In genomic region chr5:141397756-141398551, GRCh38 we compare ENCODE assay signal across 8 cellular contexts. TPM values are rescaled to one million over a fixed set of nuclear protein-coding genes. Genes with fewer than 3 reads are reported as not detected.
A peak's percentile ranks its signal among the peaks of the same experiment; 100 is the strongest.
DNase-seq lines count a peak whose midpoint lies in the region; ATAC-seq, FAIRE-seq and TF ChIP-seq lines count a peak whose summit lies in the region.
"Not testable (repeated sequence)": the region's sequence is repeated elsewhere in the genome, so short reads cannot be mapped to it uniquely, and the experiment has no call there.

Gene PCDHGB5, plus strand, starts transcription at chr5:141397947. Its CDS starts 181 bp downstream, at chr5:141398128.

- H3K4me1 ChIP-seq in Karpas-422 (ENCODE audit: low read length); small intestine (ENCODE audit: control insufficient read depth in 2 of 2, insufficient read depth in 1 of 2, low read depth in 1 of 2, low read length in 1 of 2): not testable (repeated sequence)

- peak within 1 kb of the TSS; percentile 17 for H3K4me2 ChIP-seq in Karpas-422 (ENCODE audit: low read depth, low read length, poor library complexity, severe bottlenecking)

- peak; percentile 67 for TF ChIP-seq CTCF in AG09309 (IDR thresholded peaks at IDR 0.05; ENCODE audit: control insufficient read depth, insufficient read depth, low read depth, low read length, missing control alignments)

- H3K9ac ChIP-seq in Karpas-422 (ENCODE audit: low read length) = peak within 1 kb of the TSS; percentile 49

- intact Hi-C loops in left colon (cut with DNase I, micrococcal nuclease) = loop anchor here in 1 of 2 donors (10.0 kb wide), 1 partner anchor 53 kb away; the partner anchor contains the start of gene PCDHGA3

- not testable (repeated sequence) for H2AFZ ChIP-seq in Karpas-422 (ENCODE audit: low read length)

- H3K9me3 ChIP-seq in Karpas-422 (ENCODE audit: low read length) = peaks cover 21% of the 10 kb centered on the region
- H3K9me3 ChIP-seq in small intestine (ENCODE audit: control insufficient read depth, low read depth) = not testable (repeated sequence)

- H3K9me2 ChIP-seq in Karpas-422 (replicated peaks; ENCODE audit: insufficient read depth, low read length) = not testable (repeated sequence)

- H3K27me3 ChIP-seq in Karpas-422 (ENCODE audit: low read length) = not testable (repeated sequence)
- H3K27me3 ChIP-seq in small intestine (ENCODE audit: control insufficient read depth in 2 of 2, insufficient read depth in 2 of 2, low read length in 2 of 2) = peaks cover 0 to 23% of the 10 kb centered on the region in 2 donors

- peaks cover 44 to 77% of the 10 kb centered on the region in 2 donors for H3K27me3 Mint-ChIP-seq in effector memory CD8-positive, alpha-beta T cell

- not testable (repeated sequence) for H3K36me3 Mint-ChIP-seq in effector memory CD8-positive, alpha-beta T cell (ENCODE audit: insufficient read depth)

- H3K79me2 ChIP-seq in Karpas-422 (ENCODE audit: low read length) = peaks cover 22% of the 10 kb centered on the region

- H3K4me3 Mint-ChIP-seq in effector memory CD8-positive, alpha-beta T cell = peak within 1 kb of the TSS; percentile 31 to 53

- not testable (repeated sequence) for DNase-seq in AG09309 (ENCODE audit: low read depth); effector memory CD8-positive, alpha-beta T cell
- DNase-seq in Karpas-422 (peak; percentile 78), activated T-cell treated with anti-CD3 and anti-CD28 coated beads for 48 hours (ENCODE audit: low read depth) (peak; percentile 40), left colon (peak in 1 of 2 donors; percentile 51), small intestine (peak; percentile 35)

- not testable (repeated sequence) for FAIRE-seq in small intestine (lab: Jason Lieb, UNC)

- ATAC-seq in GM18868 (IDR thresholded peaks at IDR 0.05; ENCODE audit: unreplicated experiment) = peak; percentile 97
- peak; percentile 97 for ATAC-seq in HG02642 (IDR thresholded peaks at IDR 0.05; ENCODE audit: poor library complexity, unreplicated experiment)
- peak; percentile 77 for ATAC-seq in effector memory CD8-positive, alpha-beta T cell (replicated peaks)
- peak; percentile 96 for ATAC-seq in left colon

- not testable (repeated sequence) for H4K20me1 ChIP-seq in Karpas-422 (ENCODE audit: insufficient read depth, low read depth, low read length)

- H3K4me3 ChIP-seq in AG09309 (ENCODE audit: control insufficient read depth, low read depth, low read length) = peak within 1 kb of the TSS; percentile 29
- peak within 1 kb of the TSS; percentile 51; the same call in 1 of the 2 replicates for H3K4me3 ChIP-seq in Karpas-422 (ENCODE audit: low read length)
- peak within 1 kb of the TSS in 1 of 2 donors; percentile 26 for H3K4me3 ChIP-seq in small intestine (ENCODE audit: low read depth in 1 of 2, low read length in 2 of 2)

- H3K4me1 Mint-ChIP-seq in effector memory CD8-positive, alpha-beta T cell (ENCODE audit: low read depth in 2 of 2) = not testable (repeated sequence)

- 7 to 19% (median 17%) methylated on average over 23 to 25 of the region's 43 CpGs for WGBS in small intestine, 3 donors

- H3K27ac Mint-ChIP-seq in effector memory CD8-positive, alpha-beta T cell = not testable (repeated sequence)

- H3K36me3 ChIP-seq in Karpas-422 (ENCODE audit: insufficient read depth, low read length) = peaks cover 29% of the 10 kb centered on the region
- H3K36me3 ChIP-seq in small intestine (ENCODE audit: control insufficient read depth in 2 of 2, insufficient read depth in 2 of 2, low read length in 2 of 2) = not testable (repeated sequence)

- H3K9me3 Mint-ChIP-seq in effector memory CD8-positive, alpha-beta T cell = not testable (repeated sequence)

- not testable (repeated sequence) for H3K27ac ChIP-seq in Karpas-422 (ENCODE audit: low read length); small intestine (ENCODE audit: low read depth in 1 of 2, low read length in 1 of 2)

RNA-seq across cellular contexts. Expression of gene PCDHGB5, which starts in this region (rescaled TPM):
- 17.0 and 26.4 TPM in 2 replicates for total RNA-seq in Karpas-422 (2014; rRNA removed; shearing (Covaris generic); ENCODE audit: low replicate concordance)
- total RNA-seq in left colon = 1 to 10 TPM; 3.4 to 4.0 TPM
- 1 to 10 TPM in 1 of 3 donors, under 1 TPM in 1, not detected in 1; 0.27 to 1.6 TPM for polyA plus RNA-seq in small intestine
